ENCODE assay signal across 13 cellular contexts in genomic region chr1:204478921-204479320, GRCh38. TPM values are rescaled to one million over a fixed set of nuclear protein-coding genes. Genes with fewer than 3 reads are reported as not detected.
DNase-seq lines count a peak whose midpoint lies in the region; ATAC-seq and TF ChIP-seq lines count a peak whose summit lies in the region.
"Had no signal": no experiment of that assay in that cellular context is flagged by ENCODE, and none has a peak within 500 bp of the region (broad histone marks: within the 10 kb centered on the region; RNA-seq: fewer than 3 reads in every experiment).

No MANE protein-coding gene starts in this region.

- 0 to 52% methylated on average over 1 to 2 of the region's 2 CpGs for WGBS in esophagus squamous epithelium, 2 donors

- peaks cover 70% of the 10 kb centered on the region for H3K4me1 Mint-ChIP-seq in stimulated activated naive CD8-positive, alpha-beta T cell treated with anti-CD3 and anti-CD28 coated beads, Interleukin-15, Interleukin-2, amounts not matched to agents 100 ng/mL and 50 ng/mL, for 24 hours (ENCODE audit: low read depth)

- no peak for DNase-seq in stimulated activated naive CD8-positive, alpha-beta T cell treated with anti-CD3 and anti-CD28 coated beads, Interleukin-15, Interleukin-2, amounts not matched to agents 100 U/mL and 50 U/mL, for 24 hours
- DNase-seq in esophagus squamous epithelium (lab: John Stamatoyannopoulos, UW): no peak
- DNase-seq in foreskin fibroblast: no peak
- DNase-seq: activated CD8-positive, alpha-beta memory T cell treated with anti-CD3 and anti-CD28 coated beads for 24 hours; activated gamma-delta T cell treated with Interleukin-2 at 50 U/mL for 16 hours; GDM1; Karpas-422; NCI-H446 treated with DMSO at 0.1 percent for 48 hours had no signal

- intact Hi-C loops in esophagus squamous epithelium (cut with DNase I): no loop called here

- no peak for TF ChIP-seq CTCF in esophagus squamous epithelium (IDR thresholded peaks at IDR 0.05)
- no peak for TF ChIP-seq CTCF in foreskin fibroblast (IDR thresholded peaks at IDR 0.05; ENCODE audit: low read depth, low read length)

- no peaks in the 10 kb centered on the region for H3K27me3 Mint-ChIP-seq in stimulated activated naive CD8-positive, alpha-beta T cell treated with anti-CD3 and anti-CD28 coated beads, Interleukin-15, Interleukin-2, amounts not matched to agents 100 ng/mL and 50 ng/mL, for 24 hours

- no peak for TF ChIP-seq POLR2A in esophagus squamous epithelium (IDR thresholded peaks at IDR 0.05)

- H3K27ac ChIP-seq in esophagus squamous epithelium (peak overlapping the region in 3 of 4 donors; percentile 10 to 59 (median 51)), skin epidermis (peak overlapping the region in 18 of 21 experiments; percentile 0 to 75 (median 60))

- no peaks in the 10 kb centered on the region for H3K36me3 Mint-ChIP-seq in stimulated activated naive CD8-positive, alpha-beta T cell treated with anti-CD3 and anti-CD28 coated beads, Interleukin-15, Interleukin-2, amounts not matched to agents 100 ng/mL and 50 ng/mL, for 24 hours (ENCODE audit: low read depth)

- H3K9me3 ChIP-seq in esophagus squamous epithelium: no peaks in the 10 kb centered on the region

- no peaks in the 10 kb centered on the region for H3K27me3 ChIP-seq in esophagus squamous epithelium

- H3K36me3 ChIP-seq in esophagus squamous epithelium: peaks cover 0 to 7% (median 0%) of the 10 kb centered on the region in 3 donors

- H3K4me3 Mint-ChIP-seq in stimulated activated naive CD8-positive, alpha-beta T cell treated with anti-CD3 and anti-CD28 coated beads, Interleukin-15, Interleukin-2, amounts not matched to agents 100 ng/mL and 50 ng/mL, for 24 hours: no peak overlapping the region

- H3K9me3 Mint-ChIP-seq in stimulated activated naive CD8-positive, alpha-beta T cell treated with anti-CD3 and anti-CD28 coated beads, Interleukin-15, Interleukin-2, amounts not matched to agents 100 ng/mL and 50 ng/mL, for 24 hours: no peaks in the 10 kb centered on the region

- no peak for ATAC-seq in stimulated activated naive CD8-positive, alpha-beta T cell treated with anti-CD3 and anti-CD28 coated beads, Interleukin-15, Interleukin-2, amounts not matched to agents 100 U/mL and 50 U/mL, for 24 hours
- no peak for ATAC-seq in GM21529 (IDR thresholded peaks at IDR 0.05; ENCODE audit: unreplicated experiment)
- no peak for ATAC-seq in HG03135 (IDR thresholded peaks at IDR 0.05; ENCODE audit: unreplicated experiment)
- ATAC-seq in GM21526 (IDR thresholded peaks at IDR 0.05; ENCODE audit: low FRiP score, unreplicated experiment): no peak

- H3K27ac Mint-ChIP-seq in stimulated activated naive CD8-positive, alpha-beta T cell treated with anti-CD3 and anti-CD28 coated beads, Interleukin-15, Interleukin-2, amounts not matched to agents 100 ng/mL and 50 ng/mL, for 24 hours: peak overlapping the region; percentile 17

- H3K4me1 ChIP-seq in esophagus squamous epithelium: peaks cover 41 to 84% (median 71%) of the 10 kb centered on the region in 3 donors

- H3K4me3 ChIP-seq in esophagus squamous epithelium (no peak overlapping the region), skin epidermis (no peak overlapping the region), foreskin fibroblast (ENCODE audit: low read depth in 1 of 2, low read length in 2 of 2) (no peak overlapping the region)

RNA-seq across cellular contexts. Expression of gene PIK3C2B, which starts 15.7 kb away (rescaled TPM):
- total RNA-seq in esophagus squamous epithelium: 10 to 100 TPM; 19.4 to 40.2 (median 21.3) TPM

RNA-seq across cellular contexts. Expression of gene MDM4, which starts 37.3 kb away (rescaled TPM):
- total RNA-seq in esophagus squamous epithelium: 10 to 100 TPM; 13.2 to 62.8 (median 23.8) TPM
